10 cellular contexts compared by ENCODE assay signal in the genomic region with DNA sequence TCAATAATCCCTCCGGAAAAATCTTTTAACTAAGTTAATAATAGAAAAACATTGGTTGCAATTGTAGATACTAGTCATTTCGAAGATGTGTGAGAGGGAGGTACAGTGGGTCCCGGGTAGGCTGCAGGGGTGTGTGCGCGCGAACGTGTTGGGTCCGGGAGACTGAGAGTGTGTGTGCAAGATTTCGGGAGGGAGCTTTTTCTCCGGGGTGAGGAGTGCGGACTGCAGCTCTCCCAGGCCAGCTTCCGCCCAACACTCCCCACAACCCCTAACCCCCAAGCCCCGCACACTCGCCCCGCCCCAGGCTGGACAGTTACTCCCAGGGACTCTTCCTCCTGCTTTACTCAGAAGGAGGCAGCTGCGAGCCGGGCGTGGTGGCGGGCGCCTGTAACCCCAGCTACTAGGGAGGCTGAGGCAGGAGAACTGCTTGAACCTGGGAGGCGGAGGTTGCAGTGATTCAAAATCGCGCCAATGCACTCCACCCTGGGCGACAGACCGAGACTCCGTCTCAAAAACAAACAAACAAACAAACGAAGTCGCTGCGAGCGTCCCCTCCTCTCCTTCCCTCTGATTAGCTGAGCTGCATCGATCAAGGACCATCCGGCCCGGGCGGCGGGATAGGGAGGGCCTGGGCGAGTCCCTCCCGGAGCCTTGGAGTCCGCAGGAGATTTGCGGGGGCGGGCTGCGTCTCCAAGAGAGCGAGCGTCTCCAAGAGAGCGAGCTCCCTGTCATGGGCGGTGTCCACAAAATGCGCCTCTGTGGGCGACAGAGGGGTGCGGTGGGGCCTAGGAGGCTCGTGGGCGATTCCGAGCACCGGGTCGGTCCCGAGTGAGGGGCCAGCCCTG.
A peak's percentile ranks its signal among the peaks of the same experiment; 100 is the strongest.
DNase-seq lines count a peak whose midpoint lies in the region; ATAC-seq and TF ChIP-seq lines count a peak whose summit lies in the region.
"Had no signal": no experiment of that assay in that cellular context is flagged by ENCODE, and none has a peak within 500 bp of the region (broad histone marks: within the 10 kb centered on the region; RNA-seq: fewer than 3 reads in every experiment).

No MANE protein-coding gene starts in this region.

- peak; percentile 41; the same call in 1 of the 3 replicates for ATAC-seq in RWPE2 (ENCODE audit: low read depth)
- ATAC-seq in HG02623 (IDR thresholded peaks at IDR 0.05; ENCODE audit: unreplicated experiment): no peak

- peak; percentile 37 for DNase-seq in CD1c-positive myeloid dendritic cell (ENCODE audit: extremely low spot score)
- DNase-seq in RWPE2 (ENCODE audit: low spot score): peak; percentile 68
- no peak for DNase-seq in fibroblast of pulmonary artery (ENCODE audit: low read depth)
- no peak for DNase-seq in SKM-1 (lab: John Stamatoyannopoulos, UW; ENCODE audit: unreplicated experiment)
- no peak for DNase-seq in stimulated activated naive CD4-positive, alpha-beta T cell (lab: John Stamatoyannopoulos, UW)
- no peak for DNase-seq in DMS53 treated with DMSO at 0.1 percent for 48 hours (lab: John Stamatoyannopoulos, UW; ENCODE audit: unreplicated experiment)
- DNase-seq: dorsolateral prefrontal cortex, NCI-H446 had no signal

- no peaks in the 10 kb centered on the region for H3K9me3 ChIP-seq in RWPE2 (ENCODE audit: severe bottlenecking)
- H3K9me3 ChIP-seq in parathyroid adenoma (ENCODE audit: control insufficient read depth, low read length): no peaks in the 10 kb centered on the region

- no peaks in the 10 kb centered on the region for H3K79me2 ChIP-seq in parathyroid adenoma

- H3K4me2 ChIP-seq in parathyroid adenoma (ENCODE audit: low read length): no peak overlapping the region

- no peak overlapping the region for H3K27ac ChIP-seq in RWPE2 (ENCODE audit: poor library complexity, severe bottlenecking)
- no peak overlapping the region for H3K27ac ChIP-seq in parathyroid adenoma
- H3K27ac ChIP-seq: dorsolateral prefrontal cortex had no signal

- peak overlapping the region; percentile 50 for H2AFZ ChIP-seq in parathyroid adenoma

- H3K27me3 ChIP-seq in RWPE2 (ENCODE audit: insufficient read depth, poor library complexity, severe bottlenecking) (peaks cover 14% of the 10 kb centered on the region), parathyroid adenoma (ENCODE audit: control insufficient read depth, insufficient read depth, low read length) (no peaks in the 10 kb centered on the region)

- TF ChIP-seq CTCF in RWPE2 (IDR thresholded peaks at IDR 0.05; ENCODE audit: poor library complexity, severe bottlenecking) (no peak), fibroblast of pulmonary artery (IDR thresholded peaks at IDR 0.05; ENCODE audit: low read length, missing control alignments) (no peak), parathyroid adenoma (IDR thresholded peaks at IDR 0.05) (no peak)

- H3K9ac ChIP-seq in parathyroid adenoma: no peak overlapping the region

- H3K4me1 ChIP-seq in RWPE2 (ENCODE audit: insufficient read depth, poor library complexity, severe bottlenecking) (peaks cover 3% of the 10 kb centered on the region), parathyroid adenoma (no peaks in the 10 kb centered on the region)

- peak overlapping the region; percentile 6 for H3K4me3 ChIP-seq in RWPE2 (ENCODE audit: severe bottlenecking)
- peak overlapping the region; percentile 29 for H3K4me3 ChIP-seq in fibroblast of pulmonary artery (replicated peaks; ENCODE audit: low read depth, low read length)
- no peak overlapping the region for H3K4me3 ChIP-seq in parathyroid adenoma (ENCODE audit: low read depth, low read length)

- H3K36me3 ChIP-seq in RWPE2 (ENCODE audit: low read depth): no peaks in the 10 kb centered on the region
- H3K36me3 ChIP-seq in parathyroid adenoma (ENCODE audit: control insufficient read depth, insufficient read depth, low read length): no peaks in the 10 kb centered on the region

Comparison
In these comparisons a context has a peak if more than half of its experiments do, and no peak if none do; other contexts are left out.
1. DNase-seq: peak in CD1c-positive myeloid dendritic cell (single experiment) and RWPE2 (single experiment); none in fibroblast of pulmonary artery (single experiment), SKM-1 (single experiment), stimulated activated naive CD4-positive, alpha-beta T cell (0 of 6) and DMS53 treated with DMSO at 0.1 percent for 48 hours (single experiment).